ENCODE assay signal across 1 cellular context in the genomic region with DNA sequence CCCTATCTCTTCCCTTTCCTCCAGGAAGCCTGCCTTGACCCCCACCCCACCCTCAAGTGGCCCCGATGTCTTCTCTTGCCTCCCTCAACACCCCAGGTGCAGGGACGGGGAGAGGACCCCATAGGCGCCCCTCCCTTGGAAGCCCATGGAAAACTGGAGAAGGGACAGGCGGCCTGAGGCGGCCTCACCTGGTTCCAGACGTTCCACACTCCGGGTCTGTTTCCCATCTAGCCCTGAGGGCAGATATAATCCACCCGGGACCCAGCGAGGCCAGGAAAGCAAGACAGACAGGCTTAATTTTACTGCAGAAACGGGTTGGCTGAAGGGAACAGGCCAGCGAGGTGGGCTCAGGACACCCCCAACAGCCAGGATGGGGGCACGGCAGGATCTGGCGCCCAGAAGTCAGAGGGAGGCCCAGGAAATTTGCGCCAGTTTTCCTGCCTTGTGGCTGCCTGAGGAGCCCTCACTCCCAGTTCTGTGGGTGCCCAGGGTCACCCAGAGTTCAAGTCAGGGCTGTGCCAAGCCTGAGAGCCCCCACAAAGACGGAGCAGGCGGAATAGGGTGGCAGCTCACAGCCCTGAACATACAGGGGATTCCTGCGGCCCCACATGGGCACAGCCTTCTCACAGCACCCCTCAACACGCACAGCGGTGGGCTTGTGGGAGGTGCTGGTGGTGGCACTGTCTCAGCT.
TF ChIP-seq lines count a peak whose summit lies in the region.

No MANE protein-coding gene starts in this region.

TF ChIP-seq in HepG2, 621 proteins besides CTCF, POLR2A, EP300 and RAD21:
- TF ChIP-seq AGO2 (optimal IDR thresholded peaks at IDR 0.05; ENCODE audit: low read depth, low read length) (peak; percentile 21), SALL2 (CRISPR knock-in tag; IDR thresholded peaks at IDR 0.05) (no peak)
TF ChIP-seq in HepG2: peak in this region for 1.
